In the genomic region with DNA sequence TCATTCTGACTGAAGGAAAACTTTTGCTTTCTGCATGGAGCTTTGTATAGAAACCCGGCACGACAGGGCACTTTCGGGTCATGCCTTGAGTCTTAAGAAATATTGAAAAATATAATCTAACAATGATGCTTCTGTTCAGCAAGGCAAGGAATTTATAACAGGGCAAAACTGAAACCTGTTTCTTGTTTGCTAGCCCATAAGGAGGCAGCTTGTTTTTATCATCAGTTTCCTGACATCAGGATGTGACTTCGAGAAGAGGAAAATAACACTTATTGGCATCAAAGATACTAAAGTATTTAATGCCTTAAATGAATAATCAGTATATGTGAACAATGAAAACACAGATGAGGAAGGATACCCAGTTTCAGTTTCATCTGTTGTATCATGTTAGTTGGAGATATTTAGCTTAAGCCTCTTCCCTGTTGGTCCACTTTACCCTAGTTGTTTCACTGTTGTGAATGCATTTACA, we compare ENCODE assay signal across 11 cellular contexts.
DNase-seq lines count a peak whose midpoint lies in the region; ATAC-seq, FAIRE-seq and TF ChIP-seq lines count a peak whose summit lies in the region.
"Had no signal": no experiment of that assay in that cellular context is flagged by ENCODE, and none has a peak within 500 bp of the region (broad histone marks: within the 10 kb centered on the region; RNA-seq: fewer than 3 reads in every experiment).

No MANE protein-coding gene starts in this region.

- no peaks in the 10 kb centered on the region for H3K27me3 ChIP-seq in prostate gland (replicated peaks; ENCODE audit: insufficient read depth)

- H3K4me1 ChIP-seq in prostate gland (replicated peaks): no peaks in the 10 kb centered on the region

- no peaks in the 10 kb centered on the region for H3K36me3 ChIP-seq in prostate gland

- no peaks in the 10 kb centered on the region for H3K9me3 ChIP-seq in prostate gland

- H3K4me1 Mint-ChIP-seq in activated CD4-positive, alpha-beta T cell treated with anti-CD3 and anti-CD28 coated beads, Interleukin-2, amount 10 ng/mL, durations not matched to agents 24 days and 14 days: peaks cover 15% of the 10 kb centered on the region
- H3K4me1 Mint-ChIP-seq in stimulated activated naive B cell treated with anti-CD40 and anti-IgM and Interleukin-4, amounts not matched to agents 10 μg/mL and 1 μg/mL and 100 μg/mL, for 72 hours: peaks cover 21 to 34% of the 10 kb centered on the region in 2 donors

- no peak for TF ChIP-seq POLR2A in prostate gland (IDR thresholded peaks at IDR 0.05)

- no peak for TF ChIP-seq CTCF in VCaP (conservative IDR thresholded peaks at IDR 0.05)
- TF ChIP-seq CTCF in prostate gland (IDR thresholded peaks at IDR 0.05): no peak

- peak overlapping the region; percentile 0 for H3K27ac ChIP-seq in VCaP
- H3K27ac ChIP-seq in prostate gland: no peak overlapping the region

- H3K36me3 Mint-ChIP-seq in activated CD4-positive, alpha-beta T cell treated with anti-CD3 and anti-CD28 coated beads, Interleukin-2, amount 10 ng/mL, durations not matched to agents 24 days and 14 days (ENCODE audit: low read depth): peaks cover 7% of the 10 kb centered on the region
- H3K36me3 Mint-ChIP-seq in stimulated activated naive B cell treated with anti-CD40 and anti-IgM and Interleukin-4, amounts not matched to agents 10 μg/mL and 1 μg/mL and 100 μg/mL, for 72 hours: peaks cover 16 to 23% of the 10 kb centered on the region in 2 donors

- H3K27me3 Mint-ChIP-seq in activated CD4-positive, alpha-beta T cell treated with anti-CD3 and anti-CD28 coated beads, Interleukin-2, amount 10 ng/mL, durations not matched to agents 24 days and 14 days: no peaks in the 10 kb centered on the region
- H3K27me3 Mint-ChIP-seq in stimulated activated naive B cell treated with anti-CD40 and anti-IgM and Interleukin-4, amounts not matched to agents 10 μg/mL and 1 μg/mL and 100 μg/mL, for 72 hours: no peaks in the 10 kb centered on the region
- H3K27me3 Mint-ChIP-seq: naive thymus-derived CD4-positive, alpha-beta T cell had no signal

- no peak overlapping the region for H3K4me3 ChIP-seq in prostate gland

- ATAC-seq in HG02938 (IDR thresholded peaks at IDR 0.05; ENCODE audit: unreplicated experiment): peak; percentile 84
- ATAC-seq in stimulated activated naive B cell treated with anti-CD40 and anti-IgM and Interleukin-4, amounts not matched to agents 10 μg/mL and 1 μg/mL and 100 μg/mL, for 72 hours (replicated peaks): peak; percentile 87 to 89
- ATAC-seq: naive thymus-derived CD4-positive, alpha-beta T cell; Right ventricle myocardium inferior had no signal

- FAIRE-seq in HTR-8/SVneo (lab: Jason Lieb, UNC): no peak

- H3K4me3 Mint-ChIP-seq in activated CD4-positive, alpha-beta T cell treated with anti-CD3 and anti-CD28 coated beads, Interleukin-2, amount 10 ng/mL, durations not matched to agents 24 days and 14 days: peak overlapping the region; percentile 46
- H3K4me3 Mint-ChIP-seq in stimulated activated naive B cell treated with anti-CD40 and anti-IgM and Interleukin-4, amounts not matched to agents 10 μg/mL and 1 μg/mL and 100 μg/mL, for 72 hours: peak overlapping the region; percentile 41 to 56

- no peaks in the 10 kb centered on the region for H3K9me3 Mint-ChIP-seq in activated CD4-positive, alpha-beta T cell treated with anti-CD3 and anti-CD28 coated beads, Interleukin-2, amount 10 ng/mL, durations not matched to agents 24 days and 14 days
- no peaks in the 10 kb centered on the region for H3K9me3 Mint-ChIP-seq in stimulated activated naive B cell treated with anti-CD40 and anti-IgM and Interleukin-4, amounts not matched to agents 10 μg/mL and 1 μg/mL and 100 μg/mL, for 72 hours

- intact Hi-C loops in activated CD4-positive, alpha-beta T cell treated with anti-CD3 and anti-CD28 coated beads, Interleukin-2, amount 10 ng/mL, durations not matched to agents 24 days and 14 days (cut with micrococcal nuclease): loop anchor here (10.0 kb wide), 1 partner anchor 164 kb away; no protein-coding TSS in a partner anchor
- intact Hi-C loops in prostate gland (cut with DNase I): no loop called here

- WGBS in prostate gland: 50% methylated on average over 4 of the region's 4 CpGs

- no peak for DNase-seq in activated CD4-positive, alpha-beta T cell treated with anti-CD3 and anti-CD28 coated beads, Interleukin-2, amount 10 ng/mL, durations not matched to agents 24 days and 14 days
- no peak for DNase-seq in activated CD4-positive, alpha-beta T cell treated with anti-CD3 and anti-CD28 coated beads for 1 hour
- no peak for DNase-seq in stimulated activated naive B cell treated with anti-CD40 and anti-IgM and Interleukin-4, amounts not matched to agents 10 μg/mL and 1 μg/mL and 100 μg/mL, for 72 hours
- DNase-seq in GM19238 (ENCODE audit: insufficient read length, low spot score) (no peak), prostate gland (ENCODE audit: low spot score) (no peak), HTR-8/SVneo (ENCODE audit: insufficient read length, low spot score) (no peak)
- DNase-seq: activated naive CD4-positive, alpha-beta T cell treated with Interleukin-2 at 50 U/mL for 16 hours; naive thymus-derived CD4-positive, alpha-beta T cell had no signal

- peak overlapping the region; percentile 66 for H3K27ac Mint-ChIP-seq in activated CD4-positive, alpha-beta T cell treated with anti-CD3 and anti-CD28 coated beads, Interleukin-2, amount 10 ng/mL, durations not matched to agents 24 days and 14 days
- H3K27ac Mint-ChIP-seq in stimulated activated naive B cell treated with anti-CD40 and anti-IgM and Interleukin-4, amounts not matched to agents 10 μg/mL and 1 μg/mL and 100 μg/mL, for 72 hours: peak overlapping the region; percentile 69
